In genomic region chr4:145709336-145709735, GRCh38 we compare ENCODE assay signal across 21 cellular contexts. TPM values are rescaled to one million over a fixed set of nuclear protein-coding genes. Genes with fewer than 3 reads are reported as not detected.
DNase-seq lines count a peak whose midpoint lies in the region; ATAC-seq, FAIRE-seq and TF ChIP-seq lines count a peak whose summit lies in the region.
"Had no signal": no experiment of that assay in that cellular context is flagged by ENCODE, and none has a peak within 500 bp of the region (broad histone marks: within the 10 kb centered on the region; RNA-seq: fewer than 3 reads in every experiment).

No MANE protein-coding gene starts in this region.

- H3K27ac ChIP-seq in GM12878 (ENCODE audit: control insufficient read depth, insufficient read depth): no peak overlapping the region
- H3K27ac ChIP-seq: gastroesophageal sphincter, vagina had no signal

- in situ Hi-C loops in GM12878 (cut with MboI): no loop called here

- no peak overlapping the region for H3K4me3 ChIP-seq in GM12878
- H3K4me3 ChIP-seq: gastroesophageal sphincter, vagina had no signal

- peak overlapping the region; percentile 17; the same call in 1 of the 2 replicates for H2AFZ ChIP-seq in GM12878 (ENCODE audit: control insufficient read depth, low read depth, low read length)

- no peak overlapping the region for H3K9ac ChIP-seq in GM12878 (ENCODE audit: control insufficient read depth, insufficient read depth, low read length)

- no peaks in the 10 kb centered on the region for H4K20me1 ChIP-seq in GM12878 (ENCODE audit: control insufficient read depth, insufficient read depth)

- no peak for TF ChIP-seq POLR2A in GM12878 (IDR thresholded peaks at IDR 0.05; ENCODE audit: low read depth, low read length)

- TF ChIP-seq EP300 in GM12878 (IDR thresholded peaks at IDR 0.05; ENCODE audit: borderline replicate concordance in 1 of 2, control insufficient read depth in 1 of 2, low read depth in 2 of 2, low read length in 2 of 2): no peak

- H3K36me3 ChIP-seq in GM12878 (ENCODE audit: control insufficient read depth in 2 of 2, insufficient read depth in 2 of 2, low read length in 1 of 2): no peaks in the 10 kb centered on the region
- H3K36me3 ChIP-seq: gastroesophageal sphincter, vagina had no signal

- no peaks in the 10 kb centered on the region for H3K79me2 ChIP-seq in GM12878 (ENCODE audit: control insufficient read depth, insufficient read depth, low read length)

- WGBS in GM12878 (ENCODE audit: insufficient coverage, insufficient replicate concordance, low lambda C conversion rate, missing lambda C conversion rate): 91% methylated on average over 1 of the region's 1 CpG

- RAD21 ChIA-PET in GM12878 (lab: Charles Lee; ENCODE audit: unreplicated experiment): interaction anchor here (1.5 kb wide), 1 partner anchor 11 kb away, joined by 3 read pairs; no protein-coding TSS in a partner anchor

- no TSS peak for BruUV-seq in GM12878 (replicated peaks; lab: Mats Ljungman, UMichigan)

- H3K9me3 ChIP-seq in GM12878 (replicated peaks; ENCODE audit: control insufficient read depth, insufficient read depth, low read length): no peaks in the 10 kb centered on the region; the same call in 2 of the 3 replicates
- H3K9me3 ChIP-seq: vagina had no signal

- ATAC-seq in GM21786 (IDR thresholded peaks at IDR 0.05; ENCODE audit: unreplicated experiment): peak; percentile 30
- ATAC-seq in GM12878: no peak
- ATAC-seq in GM21381 (IDR thresholded peaks at IDR 0.05; ENCODE audit: unreplicated experiment): no peak
- ATAC-seq: gastroesophageal sphincter had no signal

- CTCF ChIA-PET in GM12878 (lab: Yijun Ruan, JAX): no interaction called here

- TF ChIP-seq RAD21 in GM12878 (IDR thresholded peaks at IDR 0.05; ENCODE audit: insufficient read depth, low read depth, low read length): no peak

- no peak for FAIRE-seq in GM12878 (lab: Jason Lieb, UNC)
- FAIRE-seq: D721Med had no signal

- DNase-seq in COLO668 (lab: John Stamatoyannopoulos, UW; ENCODE audit: unreplicated experiment) (peak; percentile 49), NCI-H1436 (lab: John Stamatoyannopoulos, UW) (peak; percentile 80), GM12878 (ENCODE audit: low read depth, low spot score) (no peak), T-helper 9 cell (no peak), superior temporal gyrus (ENCODE audit: extremely low spot score) (no peak)
- DNase-seq in stimulated activated CD4-positive, alpha-beta T cell treated with anti-CD3 and anti-CD28 coated beads, Interleukin-15, amount 100 ng/mL, for 24 hours: no peak
- DNase-seq: activated CD8-positive, alpha-beta memory T cell treated with anti-CD3 and anti-CD28 coated beads for 24 hours; activated naive CD4-positive, alpha-beta T cell treated with anti-CD3 and anti-CD28 coated beads, Interleukin-2, amount 10 ng/mL, durations not matched to agents 7 days and 5 days; endodermal cell; KBM-7; stimulated activated CD4-positive, alpha-beta T cell treated with anti-CD3 and anti-CD28 coated beads, Interleukin-2, amount 100 ng/mL, for 24 hours had no signal

- no peaks in the 10 kb centered on the region for H3K4me1 ChIP-seq in GM12878 (ENCODE audit: control insufficient read depth, insufficient read depth, low read length)
- H3K4me1 ChIP-seq: gastroesophageal sphincter, vagina had no signal

- intact Hi-C loops in GM12878 (cut with micrococcal nuclease; ENCODE audit: unreplicated experiment): no loop called here

- POLR2A ChIA-PET in GM12878 (lab: Charles Lee): no interaction called here

- TF ChIP-seq CTCF in GM12878 (IDR thresholded peaks at IDR 0.05 in 2 of 3, conservative IDR thresholded peaks at IDR 0.05 in 1 of 3; ENCODE audit: control insufficient read depth in 2 of 3, extremely low read depth in 1 of 3, insufficient read depth in 1 of 3, low read depth in 3 of 3, low read length in 3 of 3): no peak

- no peaks in the 10 kb centered on the region; a peak in 2 of 4 replicates for H3K27me3 ChIP-seq in GM12878 (replicated peaks in 1 of 2; ENCODE audit: control insufficient read depth in 2 of 2, insufficient read depth in 2 of 2, low read length in 1 of 2)
- H3K27me3 ChIP-seq: gastroesophageal sphincter, vagina had no signal

- no peak overlapping the region for H3K4me2 ChIP-seq in GM12878 (ENCODE audit: control insufficient read depth, insufficient read depth)

- SMC1A ChIA-PET in GM12878 (lab: Charles Lee; ENCODE audit: uncharacterized antibody, unreplicated experiment): interaction anchor here (1.5 kb wide), 1 partner anchor 19 kb away, joined by 3 read pairs; no protein-coding TSS in a partner anchor

TF ChIP-seq in GM12878, 131 proteins besides CTCF, POLR2A, EP300 and RAD21:
- TF ChIP-seq POLR2AphosphoS5 (IDR thresholded peaks at IDR 0.05; ENCODE audit: low read length) (no peak), NRF1 (conservative IDR thresholded peaks at IDR 0.05; ENCODE audit: low read depth, low read length) (no peak), CEBPZ (IDR thresholded peaks at IDR 0.05; ENCODE audit: low read depth, low read length) (no peak), MAX (IDR thresholded peaks at IDR 0.05; ENCODE audit: low read depth, low read length) (no peak), CHD1 (IDR thresholded peaks at IDR 0.05; ENCODE audit: low read depth, low read length) (no peak)
- TF ChIP-seq, protein P1, sequence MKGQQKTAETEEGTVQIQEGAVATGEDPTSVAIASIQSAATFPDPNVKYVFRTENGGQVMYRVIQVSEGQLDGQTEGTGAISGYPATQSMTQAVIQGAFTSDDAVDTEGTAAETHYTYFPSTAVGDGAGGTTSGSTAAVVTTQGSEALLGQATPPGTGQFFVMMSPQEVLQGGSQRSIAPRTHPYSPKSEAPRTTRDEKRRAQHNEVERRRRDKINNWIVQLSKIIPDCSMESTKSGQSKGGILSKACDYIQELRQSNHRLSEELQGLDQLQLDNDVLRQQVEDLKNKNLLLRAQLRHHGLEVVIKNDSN (IDR thresholded peaks at IDR 0.05; ENCODE audit: borderline replicate concordance, extremely low read length, insufficient read depth, low read depth, low read length): peak; percentile 14
- TF ChIP-seq, protein P2, sequence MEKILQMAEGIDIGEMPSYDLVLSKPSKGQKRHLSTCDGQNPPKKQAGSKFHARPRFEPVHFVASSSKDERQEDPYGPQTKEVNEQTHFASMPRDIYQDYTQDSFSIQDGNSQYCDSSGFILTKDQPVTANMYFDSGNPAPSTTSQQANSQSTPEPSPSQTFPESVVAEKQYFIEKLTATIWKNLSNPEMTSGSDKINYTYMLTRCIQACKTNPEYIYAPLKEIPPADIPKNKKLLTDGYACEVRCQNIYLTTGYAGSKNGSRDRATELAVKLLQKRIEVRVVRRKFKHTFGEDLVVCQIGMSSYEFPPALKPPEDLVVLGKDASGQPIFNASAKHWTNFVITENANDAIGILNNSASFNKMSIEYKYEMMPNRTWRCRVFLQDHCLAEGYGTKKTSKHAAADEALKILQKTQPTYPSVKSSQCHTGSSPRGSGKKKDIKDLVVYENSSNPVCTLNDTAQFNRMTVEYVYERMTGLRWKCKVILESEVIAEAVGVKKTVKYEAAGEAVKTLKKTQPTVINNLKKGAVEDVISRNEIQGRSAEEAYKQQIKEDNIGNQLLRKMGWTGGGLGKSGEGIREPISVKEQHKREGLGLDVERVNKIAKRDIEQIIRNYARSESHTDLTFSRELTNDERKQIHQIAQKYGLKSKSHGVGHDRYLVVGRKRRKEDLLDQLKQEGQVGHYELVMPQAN (conservative IDR thresholded peaks at IDR 0.05): no peak

RNA-seq across cellular contexts. Expression of gene C4orf51, which starts 29.4 kb away (rescaled TPM):
- total RNA-seq in GM12878 (2013; cell fraction: nucleolus; rRNA removed): not detected in 2 replicates
- total RNA-seq in GM12878 (2014; rRNA removed): not detected in 2 replicates
- total RNA-seq in GM12878 (2014; rRNA removed; fragmentation: Illumina TruSeq; extraction: Trizol): not detected in 2 replicates
- total RNA-seq in GM12878 (2021): not detected in 2 replicates
- not detected for polyA plus RNA-seq in GM12878 (2011; ENCODE audit: low read depth)
- not detected in 2 replicates for polyA plus RNA-seq in GM12878 (2011; rRNA removed)
- not detected in 2 replicates for polyA plus RNA-seq in GM12878 (2011; cell fraction: cytosol; rRNA removed)
- polyA plus RNA-seq in GM12878 (2011; cell fraction: nucleus; rRNA removed): not detected in 2 replicates
- polyA plus RNA-seq in GM12878 (2012): not detected in 2 replicates
- polyA plus RNA-seq in GM12878 (2014; fragmentation: Illumina TruSeq; extraction: Trizol): not detected in 2 replicates
- polyA plus RNA-seq in GM12878 (2014; fragmentation: Nextera tagmentation; extraction: Ambion mirVana): not detected
- not detected in 2 replicates for polyA plus RNA-seq in GM12878 (2014; rRNA removed)
- not detected for polyA plus RNA-seq in GM12878 (2016; fragmentation: Nextera tagmentation; extraction: Ambion mirVana)
- polyA minus RNA-seq in GM12878 (2011; rRNA and poly(A)+ RNA removed): not detected in 2 replicates
- polyA minus RNA-seq in GM12878 (2011; cell fraction: cytosol; rRNA and poly(A)+ RNA removed): not detected in 2 replicates
- not detected in 2 replicates for polyA minus RNA-seq in GM12878 (2011; cell fraction: nucleus; rRNA and poly(A)+ RNA removed)
- total RNA-seq: cardiac septum, gastroesophageal sphincter, kidney epithelial cell, myocyte, RPMI7951, vagina had no signal
- polyA plus RNA-seq: AG04450 had no signal

Comparison
In these comparisons a context has a peak if more than half of its experiments do, and no peak if none do; other contexts are left out.
1. DNase-seq: peak in COLO668 (single experiment) and NCI-H1436 (single experiment); none in GM12878 (single experiment), stimulated activated CD4-positive, alpha-beta T cell treated with anti-CD3 and anti-CD28 coated beads, Interleukin-15, amount 100 ng/mL, for 24 hours (single experiment), T-helper 9 cell (single experiment) and superior temporal gyrus (single experiment).